ENCODE assay signal across 30 cellular contexts in the genomic region with DNA sequence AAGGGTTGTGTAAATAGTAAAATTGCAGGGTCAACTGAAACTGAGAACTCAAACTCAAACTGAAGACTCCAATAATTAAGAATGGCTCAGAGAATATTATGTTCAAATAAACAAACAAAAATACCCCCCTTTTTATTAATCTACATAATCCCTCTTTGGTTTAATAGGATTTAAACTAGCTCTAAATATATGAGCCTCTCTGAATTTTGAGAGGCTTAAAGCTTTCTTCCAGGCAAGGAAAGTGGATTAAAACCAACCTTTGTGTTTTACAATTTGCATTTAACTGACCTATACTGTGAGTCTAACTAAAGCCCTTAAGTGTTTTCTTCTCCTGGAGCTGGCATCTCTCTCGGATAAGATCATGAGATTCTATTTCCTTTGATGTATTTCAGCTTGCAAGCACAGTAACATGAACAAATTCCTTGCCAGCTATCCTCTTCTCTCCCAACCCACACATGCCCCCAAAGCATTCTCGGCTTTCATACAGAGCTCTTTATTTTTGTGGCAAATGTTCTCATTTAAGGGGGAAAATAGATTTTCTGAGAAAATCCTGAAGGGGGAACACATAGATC.
DNase-seq lines count a peak whose midpoint lies in the region; ATAC-seq lines count a peak whose summit lies in the region.
"Had no signal": no experiment of that assay in that cellular context is flagged by ENCODE, and none has a peak within 500 bp of the region (broad histone marks: within the 10 kb centered on the region; RNA-seq: fewer than 3 reads in every experiment).

No MANE protein-coding gene starts in this region.

- H3K9me3 Mint-ChIP-seq in activated T-helper 17 cell treated with anti-CD3 and anti-CD28 coated beads, Interleukin-2, amount 50 U/mL, for 72 hours: no peaks in the 10 kb centered on the region
- H3K9me3 Mint-ChIP-seq: activated CD4-positive, alpha-beta T cell treated with anti-CD3 and anti-CD28 coated beads, Interleukin-2, amount 10 ng/mL, durations not matched to agents 7 days and 5 days had no signal

- H3K9ac ChIP-seq in HUES64 (ENCODE audit: low read depth, low read length): no peak overlapping the region
- H3K9ac ChIP-seq in mesendoderm (ENCODE audit: low read length): no peak overlapping the region

- ATAC-seq in activated T-helper 17 cell treated with anti-CD3 and anti-CD28 coated beads, Interleukin-2, amount 50 U/mL, for 72 hours (replicated peaks): no peak
- ATAC-seq: gastroesophageal sphincter; stimulated activated memory B cell treated with anti-CD40 and anti-IgM and Interleukin-4, amounts not matched to agents 10 μg/mL and 1 μg/mL and 100 μg/mL, for 72 hours had no signal

- DNase-seq in cerebellar cortex (ENCODE audit: low spot score) (peak; percentile 3), mesendoderm (peak; percentile 86), RKO (ENCODE audit: low spot score) (no peak), hippocampal formation (lab: John Stamatoyannopoulos, UW) (no peak), NCI-H2227 treated with DMSO at 0.1 percent for 48 hours (lab: John Stamatoyannopoulos, UW) (no peak)
- DNase-seq: activated CD4-positive, alpha-beta T cell treated with anti-CD3 and anti-CD28 coated beads, Interleukin-2, amount 10 ng/mL, durations not matched to agents 7 days and 5 days; activated naive CD4-positive, alpha-beta T cell treated with Interleukin-2 at 50 U/mL for 16 hours; activated T-cell treated with anti-CD3 and anti-CD28 coated beads, Interleukin-2, amount 50 U/mL, for 48 hours; adrenal gland; CD4-positive, CD25-positive, alpha-beta regulatory T cell; colonic mucosa; DMS 273 treated with DMSO at 0.1 percent for 48 hours; Karpas-422; MV-4-11; NCI-H146; NCI-H2171; NCI-H526 treated with DMSO at 0.1 percent for 48 hours; occipital lobe; small intestine; stimulated activated CD4-positive, alpha-beta T cell treated with anti-CD3 and anti-CD28 coated beads, Interleukin-2, amount 100 ng/mL, for 48 hours; T-helper 9 cell; WERI-Rb-1 had no signal

- no peak overlapping the region for H4K8ac ChIP-seq in mesendoderm (ENCODE audit: low read depth, low read length)

- H3K27ac ChIP-seq in HUES64 (ENCODE audit: low read depth, low read length): peak overlapping the region; percentile 44; the same call in 1 of the 2 replicates
- no peak overlapping the region for H3K27ac ChIP-seq in mesendoderm (ENCODE audit: low read depth, low read length)
- H3K27ac ChIP-seq: adrenal gland, breast epithelium, colonic mucosa, esophagus muscularis mucosa, gastroesophageal sphincter, suprapubic skin, WERI-Rb-1 had no signal

- H2AK5ac ChIP-seq in mesendoderm (ENCODE audit: low read length): no peak overlapping the region

- H3K4me3 Mint-ChIP-seq in activated T-helper 17 cell treated with anti-CD3 and anti-CD28 coated beads, Interleukin-2, amount 50 U/mL, for 72 hours: no peak overlapping the region
- H3K4me3 Mint-ChIP-seq: activated CD4-positive, alpha-beta T cell treated with anti-CD3 and anti-CD28 coated beads, Interleukin-2, amount 10 ng/mL, durations not matched to agents 7 days and 5 days; CD4-positive, CD25-positive, alpha-beta regulatory T cell; stimulated activated memory B cell treated with anti-CD40 and anti-IgM and Interleukin-4, amounts not matched to agents 10 μg/mL and 1 μg/mL and 100 μg/mL, for 72 hours had no signal

- H3K4ac ChIP-seq in mesendoderm (ENCODE audit: low read depth, low read length): no peak overlapping the region

- H3K56ac ChIP-seq in mesendoderm (ENCODE audit: low read length): no peak overlapping the region

- H2BK15ac ChIP-seq in mesendoderm (replicated peaks; ENCODE audit: low read depth): no peak overlapping the region

- no peak overlapping the region for H3K27ac Mint-ChIP-seq in activated T-helper 17 cell treated with anti-CD3 and anti-CD28 coated beads, Interleukin-2, amount 50 U/mL, for 72 hours
- H3K27ac Mint-ChIP-seq: activated CD4-positive, alpha-beta T cell treated with anti-CD3 and anti-CD28 coated beads, Interleukin-2, amount 10 ng/mL, durations not matched to agents 7 days and 5 days; CD4-positive, CD25-positive, alpha-beta regulatory T cell; stimulated activated memory B cell treated with anti-CD40 and anti-IgM and Interleukin-4, amounts not matched to agents 10 μg/mL and 1 μg/mL and 100 μg/mL, for 72 hours had no signal

- H3K9me3 ChIP-seq in HUES64 (ENCODE audit: insufficient read depth, low read depth, low read length): no peaks in the 10 kb centered on the region
- H3K9me3 ChIP-seq: adrenal gland, breast epithelium, colonic mucosa, esophagus muscularis mucosa, gastroesophageal sphincter, suprapubic skin had no signal

- WGBS in HUES64: 8% methylated on average over 2 of the region's 2 CpGs
- WGBS in mesendoderm (ENCODE audit: extremely low coverage, insufficient coverage, low lambda C conversion rate): no CpG with 5 or more reads among the region's 2 CpGs

- H2BK120ac ChIP-seq in mesendoderm (ENCODE audit: low read depth, low read length): no peak overlapping the region

- H2BK5ac ChIP-seq in mesendoderm (ENCODE audit: low read length): no peak overlapping the region

- no peaks in the 10 kb centered on the region for H3K36me3 Mint-ChIP-seq in activated T-helper 17 cell treated with anti-CD3 and anti-CD28 coated beads, Interleukin-2, amount 50 U/mL, for 72 hours (ENCODE audit: low read depth)
- H3K36me3 Mint-ChIP-seq: CD4-positive, CD25-positive, alpha-beta regulatory T cell; stimulated activated memory B cell treated with anti-CD40 and anti-IgM and Interleukin-4, amounts not matched to agents 10 μg/mL and 1 μg/mL and 100 μg/mL, for 72 hours had no signal

- H3K23ac ChIP-seq in mesendoderm (ENCODE audit: low read length): no peak overlapping the region

- no peak overlapping the region for H3K4me2 ChIP-seq in mesendoderm (ENCODE audit: low read length)

- no peaks in the 10 kb centered on the region for H3K79me2 ChIP-seq in mesendoderm (ENCODE audit: control insufficient read depth, insufficient read depth, low read length)

- H3K18ac ChIP-seq in mesendoderm (ENCODE audit: low read length): no peak overlapping the region

- H3K4me1 ChIP-seq in HUES64 (ENCODE audit: insufficient read depth, low read length) (peaks cover 21% of the 10 kb centered on the region), mesendoderm (ENCODE audit: control insufficient read depth, low read depth, low read length) (no peaks in the 10 kb centered on the region)
- H3K4me1 ChIP-seq: adrenal gland, breast epithelium, colonic mucosa, esophagus muscularis mucosa, gastroesophageal sphincter, suprapubic skin had no signal

- H3K27me3 ChIP-seq in HUES64 (ENCODE audit: insufficient read depth, low read length) (peaks cover 3% of the 10 kb centered on the region; the same call in 1 of the 2 replicates), mesendoderm (ENCODE audit: insufficient read depth, low read length, poor library complexity) (no peaks in the 10 kb centered on the region)
- H3K27me3 ChIP-seq: adrenal gland, breast epithelium, colonic mucosa, esophagus muscularis mucosa, gastroesophageal sphincter, suprapubic skin had no signal

- no peak overlapping the region for H4K5ac ChIP-seq in mesendoderm (ENCODE audit: low read length)

- H3K27me3 Mint-ChIP-seq in activated T-helper 17 cell treated with anti-CD3 and anti-CD28 coated beads, Interleukin-2, amount 50 U/mL, for 72 hours: no peaks in the 10 kb centered on the region
- H3K27me3 Mint-ChIP-seq: activated CD4-positive, alpha-beta T cell treated with anti-CD3 and anti-CD28 coated beads, Interleukin-2, amount 10 ng/mL, durations not matched to agents 7 days and 5 days; CD4-positive, CD25-positive, alpha-beta regulatory T cell; stimulated activated memory B cell treated with anti-CD40 and anti-IgM and Interleukin-4, amounts not matched to agents 10 μg/mL and 1 μg/mL and 100 μg/mL, for 72 hours had no signal

- no peaks in the 10 kb centered on the region for H3K79me1 ChIP-seq in mesendoderm (ENCODE audit: low read length)

- H3K4me3 ChIP-seq in HUES64 (ENCODE audit: low read length): no peak overlapping the region
- no peak overlapping the region for H3K4me3 ChIP-seq in mesendoderm (ENCODE audit: low read length)
- H3K4me3 ChIP-seq: adrenal gland, breast epithelium, colonic mucosa, esophagus muscularis mucosa, gastroesophageal sphincter, lung, suprapubic skin had no signal

- H3K4me1 Mint-ChIP-seq in activated T-helper 17 cell treated with anti-CD3 and anti-CD28 coated beads, Interleukin-2, amount 50 U/mL, for 72 hours: no peaks in the 10 kb centered on the region
- H3K4me1 Mint-ChIP-seq: activated CD4-positive, alpha-beta T cell treated with anti-CD3 and anti-CD28 coated beads, Interleukin-2, amount 10 ng/mL, durations not matched to agents 7 days and 5 days; CD4-positive, CD25-positive, alpha-beta regulatory T cell; stimulated activated memory B cell treated with anti-CD40 and anti-IgM and Interleukin-4, amounts not matched to agents 10 μg/mL and 1 μg/mL and 100 μg/mL, for 72 hours had no signal

- H3K36me3 ChIP-seq in HUES64 (ENCODE audit: insufficient read depth, low read length): no peaks in the 10 kb centered on the region
- no peaks in the 10 kb centered on the region for H3K36me3 ChIP-seq in mesendoderm (ENCODE audit: control insufficient read depth, insufficient read depth, low read length)
- H3K36me3 ChIP-seq: adrenal gland, breast epithelium, colonic mucosa, esophagus muscularis mucosa, gastroesophageal sphincter, suprapubic skin, WERI-Rb-1 had no signal

Comparison
In these comparisons a context has a peak if more than half of its experiments do, and no peak if none do; other contexts are left out.
1. DNase-seq: peak in cerebellar cortex (single experiment) and mesendoderm (single experiment); none in RKO (single experiment), hippocampal formation (0 of 2) and NCI-H2227 treated with DMSO at 0.1 percent for 48 hours (single experiment).